Comparison of ENCODE assay signal across 11 cellular contexts in genomic region chr3:46440531-46441294, GRCh38. TPM values are rescaled to one million over a fixed set of nuclear protein-coding genes. Genes with fewer than 3 reads are reported as not detected.
DNase-seq lines count a peak whose midpoint lies in the region; ATAC-seq and TF ChIP-seq lines count a peak whose summit lies in the region.
"Had no signal": no experiment of that assay in that cellular context is flagged by ENCODE, and none has a peak within 500 bp of the region (broad histone marks: within the 10 kb centered on the region; RNA-seq: fewer than 3 reads in every experiment).

No MANE protein-coding gene starts in this region.

- no peak overlapping the region for H3K56ac ChIP-seq in mesendoderm (ENCODE audit: low read length)

- H3K27ac ChIP-seq in OCI-LY3 (ENCODE audit: low read length) = no peak overlapping the region
- no peak overlapping the region for H3K27ac ChIP-seq in mesendoderm (ENCODE audit: low read depth, low read length)

- H3K4me2 ChIP-seq in OCI-LY3 (ENCODE audit: low read length) (peak overlapping the region; percentile 38), mesendoderm (ENCODE audit: low read length) (no peak overlapping the region)

- H3K23ac ChIP-seq in mesendoderm (ENCODE audit: low read length) = no peak overlapping the region

- H2BK5ac ChIP-seq in mesendoderm (ENCODE audit: low read length) = no peak overlapping the region

- H4K20me1 ChIP-seq in OCI-LY3 (ENCODE audit: insufficient read depth, low read length) = no peaks in the 10 kb centered on the region

- no peak overlapping the region for H2BK15ac ChIP-seq in mesendoderm (replicated peaks; ENCODE audit: low read depth)

- no peak overlapping the region for H4K8ac ChIP-seq in mesendoderm (ENCODE audit: low read depth, low read length)

- WGBS in mesendoderm (ENCODE audit: extremely low coverage, insufficient coverage, low lambda C conversion rate) = no CpG with 5 or more reads among the region's 4 CpGs

- H3K4me1 ChIP-seq in OCI-LY3 (ENCODE audit: low read length) = peaks cover 18% of the 10 kb centered on the region
- no peaks in the 10 kb centered on the region for H3K4me1 ChIP-seq in mesendoderm (ENCODE audit: control insufficient read depth, low read depth, low read length)

- no peak overlapping the region for H2AK5ac ChIP-seq in mesendoderm (ENCODE audit: low read length)

- H4K5ac ChIP-seq in mesendoderm (ENCODE audit: low read length) = no peak overlapping the region

- no peaks in the 10 kb centered on the region for H3K79me1 ChIP-seq in mesendoderm (ENCODE audit: low read length)

- no peak overlapping the region for H3K18ac ChIP-seq in mesendoderm (ENCODE audit: low read length)

- no peak overlapping the region for H3K9ac ChIP-seq in OCI-LY3 (ENCODE audit: low read length)
- no peak overlapping the region for H3K9ac ChIP-seq in mesendoderm (ENCODE audit: low read length)

- H3K4ac ChIP-seq in mesendoderm (ENCODE audit: low read depth, low read length) = no peak overlapping the region

- H3K79me2 ChIP-seq in OCI-LY3 (ENCODE audit: low read length) = no peaks in the 10 kb centered on the region
- H3K79me2 ChIP-seq in mesendoderm (ENCODE audit: control insufficient read depth, insufficient read depth, low read length) = no peaks in the 10 kb centered on the region

- ATAC-seq in GM18505 (IDR thresholded peaks at IDR 0.05; ENCODE audit: unreplicated experiment) (peak; percentile 73), HG02610 (IDR thresholded peaks at IDR 0.05; ENCODE audit: unreplicated experiment) (peak; percentile 79), HG02571 (IDR thresholded peaks at IDR 0.05; ENCODE audit: unreplicated experiment) (no peak)

- no peaks in the 10 kb centered on the region for H3K36me3 ChIP-seq in OCI-LY3 (replicated peaks; ENCODE audit: low read depth, low read length)
- H3K36me3 ChIP-seq in mesendoderm (ENCODE audit: control insufficient read depth, insufficient read depth, low read length) = no peaks in the 10 kb centered on the region
- no peaks in the 10 kb centered on the region for H3K36me3 ChIP-seq in MG63

- peak; percentile 24 for DNase-seq in mesendoderm
- DNase-seq in MG63 = no peak
- no peak for DNase-seq in NCI-H2107 (lab: John Stamatoyannopoulos, UW)
- DNase-seq in DMS153 (lab: John Stamatoyannopoulos, UW) = no peak

- no peaks in the 10 kb centered on the region for H3K27me3 ChIP-seq in OCI-LY3 (ENCODE audit: low read depth, low read length)
- no peaks in the 10 kb centered on the region for H3K27me3 ChIP-seq in mesendoderm (ENCODE audit: insufficient read depth, low read length, poor library complexity)
- no peaks in the 10 kb centered on the region for H3K27me3 ChIP-seq in MG63

- no peaks in the 10 kb centered on the region for H3K9me3 ChIP-seq in OCI-LY3 (ENCODE audit: insufficient read depth, low read length)
- H3K9me3 ChIP-seq in MG63 = no peaks in the 10 kb centered on the region

- no peak for TF ChIP-seq POLR2A in GM18505 (IDR thresholded peaks at IDR 0.05; ENCODE audit: borderline replicate concordance, extremely low read depth, insufficient read depth, insufficient read length)

- TF ChIP-seq CTCF in OCI-LY3 (IDR thresholded peaks at IDR 0.05; ENCODE audit: low read depth, low read length) = no peak

- H3K4me3 ChIP-seq in OCI-LY3 (ENCODE audit: low read length) = no peak overlapping the region
- H3K4me3 ChIP-seq in mesendoderm (ENCODE audit: low read length) = no peak overlapping the region
- H3K4me3 ChIP-seq in MG63 = no peak overlapping the region

- no peak overlapping the region for H2AFZ ChIP-seq in OCI-LY3 (ENCODE audit: low read depth, low read length)

- H2BK120ac ChIP-seq in mesendoderm (ENCODE audit: low read depth, low read length) = no peak overlapping the region

RNA-seq across cellular contexts. Expression of gene LTF, which starts 24.0 kb away (rescaled TPM):
- 0.39 TPM for polyA plus RNA-seq in mesendoderm (2013, experiment 1 of 2)
- 0.36 TPM for polyA plus RNA-seq in mesendoderm (2013, experiment 2 of 2)
- total RNA-seq in MG63 (2014; rRNA removed; shearing (Covaris generic); ENCODE audit: low replicate concordance) = not detected in 2 replicates
- total RNA-seq: endothelial cell of umbilical vein; T-helper 1 cell treated with Interleukin-12 subunit alpha and Interleukin-12 subunit beta and Interleukin-4 antibody, amounts not matched to agents 30 ng/mL and 1 ng/mL, for 36 hours had no signal
- polyA plus RNA-seq: endothelial cell of umbilical vein had no signal

RNA-seq across cellular contexts. Expression of gene CCRL2, which starts 33.7 kb away (rescaled TPM):
- polyA plus RNA-seq in mesendoderm (2013, experiment 1 of 2) = 0.04 TPM
- not detected for polyA plus RNA-seq in mesendoderm (2013, experiment 2 of 2)
- not detected in 2 replicates for total RNA-seq in MG63 (2014; rRNA removed; shearing (Covaris generic); ENCODE audit: low replicate concordance)

RNA-seq across cellular contexts. Expression of gene RTP3, which starts 57.1 kb away (rescaled TPM):
- 0.10 TPM for polyA plus RNA-seq in mesendoderm (2013, experiment 1 of 2)
- polyA plus RNA-seq in mesendoderm (2013, experiment 2 of 2) = 0.11 TPM
- total RNA-seq in MG63 (2014; rRNA removed; shearing (Covaris generic); ENCODE audit: low replicate concordance) = not detected in 2 replicates
- total RNA-seq: endothelial cell of umbilical vein; osteoblast; T-helper 1 cell treated with Interleukin-12 subunit alpha and Interleukin-12 subunit beta and Interleukin-4 antibody, amounts not matched to agents 30 ng/mL and 1 ng/mL, for 36 hours had no signal
